In genomic region chr15:57496946-57497944, GRCh38 we compare ENCODE assay signal across 1 cellular context.
TF ChIP-seq lines count a peak whose summit lies in the region.

No MANE protein-coding gene starts in this region.

TF ChIP-seq in HepG2, 621 proteins besides CTCF, POLR2A, EP300 and RAD21 (continued from another document and continues in another):
- TF ChIP-seq MIER2 (CRISPR knock-in tag; IDR thresholded peaks at IDR 0.05) (0 out of 2 replicates have a peak, but pooled peaks have one; percentile 50), ZBTB38 (CRISPR knock-in tag; IDR thresholded peaks at IDR 0.05) (peak; percentile 76), ZNF605 (CRISPR knock-in tag; IDR thresholded peaks at IDR 0.05) (no peak), SMC3 (IDR thresholded peaks at IDR 0.05; ENCODE audit: low read length) (peak; percentile 19; the same call in 1 of the 2 replicates), RNF2 (conservative IDR thresholded peaks at IDR 0.05; ENCODE audit: low read depth) (0 out of 2 replicates have a peak, but pooled peaks have one; percentile 30), CSRNP2 (CRISPR knock-in tag; conservative IDR thresholded peaks at IDR 0.05; ENCODE audit: low read depth) (no peak), PRMT3 (CRISPR knock-in tag; IDR thresholded peaks at IDR 0.05; ENCODE audit: borderline replicate concordance, low read depth) (no peak), DR1 (CRISPR knock-in tag; IDR thresholded peaks at IDR 0.05) (no peak), U2AF2 (IDR thresholded peaks at IDR 0.05; ENCODE audit: low read depth, low read length) (0 out of 2 replicates have a peak, but pooled peaks have one; percentile 40), ZNF407 (CRISPR knock-in tag; IDR thresholded peaks at IDR 0.05; ENCODE audit: not compliant biosample characterization) (no peak), ZNF205 (CRISPR knock-in tag; IDR thresholded peaks at IDR 0.05) (0 out of 2 replicates have a peak, but pooled peaks have one; percentile 60), ZNF234 (CRISPR knock-in tag; conservative IDR thresholded peaks at IDR 0.05) (no peak), MYPOP (CRISPR knock-in tag; IDR thresholded peaks at IDR 0.05) (peak; percentile 87; the same call in 1 of the 2 replicates), PCBP1 (IDR thresholded peaks at IDR 0.05; ENCODE audit: borderline replicate concordance, low read depth, low read length) (no peak), ZNF414 (CRISPR knock-in tag; IDR thresholded peaks at IDR 0.05) (peak; percentile 89; the same call in 1 of the 2 replicates), MXI1 (IDR thresholded peaks at IDR 0.05; ENCODE audit: borderline replicate concordance, low read depth, low read length) (peak; percentile 30; the same call in 1 of the 3 replicates), THAP11 (CRISPR knock-in tag; IDR thresholded peaks at IDR 0.05) (peak; percentile 71), KLF11 (CRISPR knock-in tag; IDR thresholded peaks at IDR 0.05) (peak; percentile 55; the same call in 1 of the 2 replicates), LRRFIP1 (CRISPR knock-in tag; conservative IDR thresholded peaks at IDR 0.05) (no peak), UBTF (CRISPR knock-in tag; IDR thresholded peaks at IDR 0.05) (peak; percentile 75; the same call in 1 of the 2 replicates), ZNF597 (CRISPR knock-in tag; IDR thresholded peaks at IDR 0.05) (no peak), ZNF34 (CRISPR knock-in tag; IDR thresholded peaks at IDR 0.05; ENCODE audit: borderline replicate concordance) (no peak), ZNF556 (CRISPR knock-in tag; IDR thresholded peaks at IDR 0.05; ENCODE audit: borderline replicate concordance) (peak; percentile 89), ZSCAN5A (CRISPR knock-in tag; IDR thresholded peaks at IDR 0.05; ENCODE audit: borderline replicate concordance) (peak; percentile 82; the same call in 1 of the 2 replicates), ZNF160 (CRISPR knock-in tag; IDR thresholded peaks at IDR 0.05) (peak; percentile 66), CBX1 (IDR thresholded peaks at IDR 0.05; ENCODE audit: low read depth) (peak; percentile 53), ZBTB7A (CRISPR knock-in tag; IDR thresholded peaks at IDR 0.05) (peak; percentile 83; the same call in 1 of the 2 replicates), NFKBIZ (CRISPR knock-in tag; IDR thresholded peaks at IDR 0.05) (peak; percentile 75), NCOR1 (IDR thresholded peaks at IDR 0.05; ENCODE audit: borderline replicate concordance, low read length) (peak; percentile 75; the same call in 1 of the 2 replicates), MIER3 (CRISPR knock-in tag; IDR thresholded peaks at IDR 0.05; ENCODE audit: borderline replicate concordance) (peak; percentile 67; the same call in 1 of the 2 replicates), ZNF33A (CRISPR knock-in tag; IDR thresholded peaks at IDR 0.05; ENCODE audit: borderline replicate concordance) (no peak), SALL1 (CRISPR knock-in tag; IDR thresholded peaks at IDR 0.05) (peak; percentile 92), KDM1A (CRISPR knock-in tag; IDR thresholded peaks at IDR 0.05) (0 out of 2 replicates have a peak, but pooled peaks have one; percentile 35), PAXIP1 (CRISPR knock-in tag; conservative IDR thresholded peaks at IDR 0.05) (peak; percentile 98)
